Comparison of ENCODE assay signal across 19 cellular contexts in the genomic region with DNA sequence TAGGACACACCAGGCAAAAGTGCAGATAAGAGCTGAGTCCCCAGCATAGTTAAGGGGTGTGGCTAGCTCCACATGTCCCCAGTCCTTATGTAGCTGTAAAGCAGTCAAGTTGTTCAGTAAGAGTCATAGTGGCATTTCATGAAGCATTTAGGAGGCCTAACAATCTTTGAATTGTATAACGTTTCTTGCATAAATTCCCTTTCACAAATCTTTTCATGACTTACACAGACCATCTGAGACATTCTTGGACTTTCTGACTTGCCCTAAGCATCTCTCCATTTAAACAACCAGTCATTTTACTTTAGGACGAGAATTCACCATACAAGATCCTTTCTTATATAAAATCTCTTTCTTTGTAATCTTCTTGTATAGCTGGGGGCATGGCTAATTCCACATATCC. TPM values are rescaled to one million over a fixed set of nuclear protein-coding genes. Genes with fewer than 3 reads are reported as not detected.
A peak's percentile ranks its signal among the peaks of the same experiment; 100 is the strongest.
DNase-seq lines count a peak whose midpoint lies in the region; ATAC-seq, FAIRE-seq and TF ChIP-seq lines count a peak whose summit lies in the region.
"Had no signal": no experiment of that assay in that cellular context is flagged by ENCODE, and none has a peak within 500 bp of the region (broad histone marks: within the 10 kb centered on the region; RNA-seq: fewer than 3 reads in every experiment).

No MANE protein-coding gene starts in this region.

- H2AFZ ChIP-seq in HepG2 (ENCODE audit: low read length): no peak overlapping the region

- H3K27ac ChIP-seq in HepG2 (ENCODE audit: extremely low read length, insufficient read depth, low read length) (no peak overlapping the region), right lobe of liver (no peak overlapping the region), endodermal cell (ENCODE audit: low read depth, low read length) (no peak overlapping the region)
- H3K27ac ChIP-seq: A549 had no signal

- no peak overlapping the region for H3K27ac Mint-ChIP-seq in endodermal cell
- no peak overlapping the region for H3K27ac Mint-ChIP-seq in stimulated activated effector memory CD8-positive, alpha-beta T cell treated with anti-CD3 and anti-CD28 coated beads, Interleukin-12 subunit alpha, Interleukin-12 subunit beta, amount 100 ng/mL, for 72 hours
- H3K27ac Mint-ChIP-seq: CD4-positive, alpha-beta memory T cell had no signal

- H3K9me3 Mint-ChIP-seq in endodermal cell: peaks cover 84% of the 10 kb centered on the region
- peaks cover 12% of the 10 kb centered on the region for H3K9me3 Mint-ChIP-seq in stimulated activated effector memory CD8-positive, alpha-beta T cell treated with anti-CD3 and anti-CD28 coated beads, Interleukin-12 subunit alpha, Interleukin-12 subunit beta, amount 100 ng/mL, for 72 hours

- H3K4me1 ChIP-seq in HepG2 (ENCODE audit: insufficient read depth, low read length): no peaks in the 10 kb centered on the region
- H3K4me1 ChIP-seq in right lobe of liver: no peaks in the 10 kb centered on the region
- no peaks in the 10 kb centered on the region for H3K4me1 ChIP-seq in endodermal cell (ENCODE audit: control insufficient read depth, insufficient read depth, low read length)
- H3K4me1 ChIP-seq: A549, HAP-1 had no signal

- no peaks in the 10 kb centered on the region for H3K27me3 ChIP-seq in HepG2 (ENCODE audit: control insufficient read depth in 1 of 2, insufficient read depth in 2 of 2, low read length in 2 of 2)
- no peaks in the 10 kb centered on the region for H3K27me3 ChIP-seq in right lobe of liver
- H3K27me3 ChIP-seq in endodermal cell (ENCODE audit: control insufficient read depth, insufficient read depth, low read length, poor library complexity, severe bottlenecking): no peaks in the 10 kb centered on the region

- no peaks in the 10 kb centered on the region for H4K20me1 ChIP-seq in HepG2 (ENCODE audit: insufficient read depth, low read length)

- no peak for DNase-seq in HepG2 (ENCODE audit: low spot score)
- DNase-seq in right lobe of liver: no peak
- peak; percentile 9 for DNase-seq in OCI-M1 (lab: John Stamatoyannopoulos, UW)
- no peak for DNase-seq in endodermal cell
- DNase-seq in stimulated activated effector memory CD8-positive, alpha-beta T cell treated with anti-CD3 and anti-CD28 coated beads, Interleukin-12 subunit alpha, Interleukin-12 subunit beta, amount 100 ng/mL, for 72 hours (ENCODE audit: low spot score in 2 of 2): no peak
- no peak for DNase-seq in mucosa of gallbladder (ENCODE audit: low spot score)
- DNase-seq: 8988T; ACHN; C1 segment of cervical spinal cord; CD4-positive, alpha-beta memory T cell; COR-L47; DMS153; DND-41; GOT3 had no signal

- TF ChIP-seq RAD21 in HepG2 (CRISPR knock-in tag; IDR thresholded peaks at IDR 0.05): no peak

- H3K9me3 ChIP-seq in HepG2 (ENCODE audit: low read length) (peaks cover 83% of the 10 kb centered on the region), right lobe of liver (no peaks in the 10 kb centered on the region), endodermal cell (ENCODE audit: control insufficient read depth, low read length) (peaks cover 73% of the 10 kb centered on the region)
- H3K9me3 ChIP-seq: A549 had no signal

- no peak overlapping the region for H3K4me2 ChIP-seq in HepG2 (ENCODE audit: low read depth, low read length)
- H3K4me2 ChIP-seq: A549 had no signal

- no peak for TF ChIP-seq EP300 in HepG2 (IDR thresholded peaks at IDR 0.05; ENCODE audit: low read depth in 2 of 2, low read length in 2 of 2)
- no peak for TF ChIP-seq EP300 in HepG2 (CRISPR knock-in tag; IDR thresholded peaks at IDR 0.05; ENCODE audit: borderline replicate concordance)

- H3K4me3 Mint-ChIP-seq in endodermal cell: no peak overlapping the region
- no peak overlapping the region for H3K4me3 Mint-ChIP-seq in stimulated activated effector memory CD8-positive, alpha-beta T cell treated with anti-CD3 and anti-CD28 coated beads, Interleukin-12 subunit alpha, Interleukin-12 subunit beta, amount 100 ng/mL, for 72 hours
- H3K4me3 Mint-ChIP-seq: CD4-positive, alpha-beta memory T cell had no signal

- no TSS peak for BruUV-seq in HepG2 (replicated peaks; lab: Mats Ljungman, UMichigan)

- in situ Hi-C loops in HepG2 (cut with HindIII; ENCODE audit: extremely low pct_ligation_motif_present, low pct_unique_long_range_greater_than_20kb): no loop called here

- H3K27me3 Mint-ChIP-seq in endodermal cell (ENCODE audit: insufficient read depth): no peaks in the 10 kb centered on the region
- H3K27me3 Mint-ChIP-seq: CD4-positive, alpha-beta memory T cell had no signal

- H3K36me3 ChIP-seq in HepG2 (replicated peaks in 1 of 2; ENCODE audit: control insufficient read depth in 1 of 2, insufficient read depth in 2 of 2, low read length in 2 of 2) (no peaks in the 10 kb centered on the region), right lobe of liver (no peaks in the 10 kb centered on the region), endodermal cell (ENCODE audit: control insufficient read depth, insufficient read depth, low read length) (no peaks in the 10 kb centered on the region)
- H3K36me3 ChIP-seq: HAP-1 had no signal

- TF ChIP-seq CTCF in HepG2 (CRISPR knock-in tag; IDR thresholded peaks at IDR 0.05) (no peak), right lobe of liver (IDR thresholded peaks at IDR 0.05) (no peak), endodermal cell (conservative IDR thresholded peaks at IDR 0.05) (no peak)

- intact Hi-C loops in HepG2 (cut with micrococcal nuclease; ENCODE audit: unreplicated experiment): no loop called here
- intact Hi-C loops in right lobe of liver (cut with DNase I): no loop called here

- no peak overlapping the region for H3K9ac ChIP-seq in HepG2 (ENCODE audit: insufficient read depth, low read depth, low read length)
- no peak overlapping the region for H3K9ac ChIP-seq in endodermal cell (ENCODE audit: extremely low read depth, low read length, poor library complexity, severe bottlenecking)

- CTCF ChIA-PET in HepG2 (lab: Yijun Ruan, JAX; ENCODE audit: low intra/inter-chr PET ratio, low total read pairs): no interaction called here

- 3% methylated on average over 2 of the region's 2 CpGs for WGBS in HepG2 (ENCODE audit: low lambda C conversion rate)
- 50% methylated on average over 2 of the region's 2 CpGs for WGBS in right lobe of liver (ENCODE audit: insufficient coverage, low coverage, low lambda C conversion rate, missing lambda C conversion rate)
- 90 to 100% methylated on average over 1 to 2 of the region's 2 CpGs for WGBS in endodermal cell (ENCODE audit: insufficient coverage in 1 of 2, insufficient read length in 1 of 2), 2 experiments

- ATAC-seq in HepG2 (no peak), right lobe of liver (no peak), HG03520 (IDR thresholded peaks at IDR 0.05; ENCODE audit: unreplicated experiment) (no peak)
- ATAC-seq in stimulated activated effector memory CD8-positive, alpha-beta T cell treated with anti-CD3 and anti-CD28 coated beads, Interleukin-12 subunit alpha, Interleukin-12 subunit beta, amount 100 ng/mL, for 72 hours: no peak
- ATAC-seq: A549 had no signal

- H3K36me3 Mint-ChIP-seq in endodermal cell (ENCODE audit: low read depth): no peaks in the 10 kb centered on the region
- no peaks in the 10 kb centered on the region for H3K36me3 Mint-ChIP-seq in stimulated activated effector memory CD8-positive, alpha-beta T cell treated with anti-CD3 and anti-CD28 coated beads, Interleukin-12 subunit alpha, Interleukin-12 subunit beta, amount 100 ng/mL, for 72 hours

- no peaks in the 10 kb centered on the region for H3K4me1 Mint-ChIP-seq in endodermal cell
- H3K4me1 Mint-ChIP-seq in stimulated activated effector memory CD8-positive, alpha-beta T cell treated with anti-CD3 and anti-CD28 coated beads, Interleukin-12 subunit alpha, Interleukin-12 subunit beta, amount 100 ng/mL, for 72 hours: no peaks in the 10 kb centered on the region
- H3K4me1 Mint-ChIP-seq: CD4-positive, alpha-beta memory T cell had no signal

- TF ChIP-seq POLR2A in HepG2 (IDR thresholded peaks at IDR 0.05; ENCODE audit: insufficient read depth in 1 of 2, low read depth in 2 of 2, low read length in 2 of 2): no peak
- TF ChIP-seq POLR2A in right lobe of liver (IDR thresholded peaks at IDR 0.05): no peak

- POLR2A ChIA-PET in HepG2 (lab: Yijun Ruan, JAX): no interaction called here

- no peaks in the 10 kb centered on the region for H3K79me2 ChIP-seq in HepG2 (ENCODE audit: insufficient read depth, low read length)

- H3K4me3 ChIP-seq in HepG2 (replicated peaks in 1 of 3; ENCODE audit: insufficient read depth in 1 of 3, low read depth in 2 of 3, low read length in 3 of 3) (no peak overlapping the region), right lobe of liver (no peak overlapping the region), endodermal cell (ENCODE audit: low read length) (peak overlapping the region; percentile 6)
- H3K4me3 ChIP-seq: A549, HAP-1 had no signal

- no peak for FAIRE-seq in HepG2 (lab: Jason Lieb, UNC)
- FAIRE-seq: GM12892, H54 had no signal

TF ChIP-seq in HepG2, 621 proteins besides CTCF, POLR2A, EP300 and RAD21 (continues in another document):
- no peak for TF ChIP-seq KLF11 (CRISPR knock-in tag; IDR thresholded peaks at IDR 0.05)

RNA-seq across cellular contexts. Expression of a gene that starts 53.9 kb away (rescaled TPM):
- total RNA-seq in HepG2 (2016; rRNA removed; fragmentation: Illumina TruSeq; extraction: Trizol) (not detected in 2 replicates), right lobe of liver (1 to 10 TPM; 1.1 to 9.7 (median 2.9) TPM), endodermal cell (not detected), mucosa of gallbladder (17.9 TPM)
- total RNA-seq in HepG2 (2016; cell fraction: cytosol; rRNA removed; fragmentation: Illumina TruSeq; extraction: Trizol; ENCODE audit: low read depth): not detected in 2 replicates
- not detected in 2 replicates for total RNA-seq in HepG2 (2016; cell fraction: insoluble cytoplasmic fraction; rRNA removed; fragmentation: Illumina TruSeq; extraction: Trizol)
- not detected in 2 replicates for total RNA-seq in HepG2 (2016; cell fraction: membrane; rRNA removed; fragmentation: Illumina TruSeq; extraction: Trizol)
- total RNA-seq in HepG2 (2016; cell fraction: nucleus; rRNA removed; fragmentation: Illumina TruSeq; extraction: Trizol): not detected in 2 replicates
- not detected in 2 replicates for polyA plus RNA-seq in HepG2 (2011; rRNA removed)
- polyA plus RNA-seq in HepG2 (2011; cell fraction: cytosol; rRNA removed): not detected in 2 replicates
- not detected in 2 replicates for polyA plus RNA-seq in HepG2 (2011; cell fraction: nucleus; rRNA removed)
- polyA plus RNA-seq in HepG2 (2012): not detected in 2 replicates
- polyA plus RNA-seq in HepG2 (2016; cell fraction: cytosol; fragmentation: Illumina TruSeq; extraction: Trizol; ENCODE audit: low read depth): not detected in 2 replicates
- not detected in 2 replicates for polyA plus RNA-seq in HepG2 (2016; cell fraction: insoluble cytoplasmic fraction; fragmentation: Illumina TruSeq; extraction: Trizol; ENCODE audit: low read depth)
- polyA plus RNA-seq in HepG2 (2016; cell fraction: membrane; fragmentation: Illumina TruSeq; extraction: Trizol; ENCODE audit: low read depth): not detected in 2 replicates
- not detected in 2 replicates for polyA plus RNA-seq in HepG2 (2016; cell fraction: nucleus; fragmentation: Illumina TruSeq; extraction: Trizol; ENCODE audit: insufficient read depth, low read depth)
- polyA minus RNA-seq in HepG2 (2011; rRNA and poly(A)+ RNA removed; ENCODE audit: low replicate concordance): 0.30 TPM in 1 of 2 replicates, not detected in the other
- not detected in 2 replicates for polyA minus RNA-seq in HepG2 (2011; cell fraction: cytosol; rRNA and poly(A)+ RNA removed)
- polyA minus RNA-seq in HepG2 (2011; cell fraction: nucleus; rRNA and poly(A)+ RNA removed): not detected in 2 replicates
- 0.61 TPM for polyA plus RNA-seq in endodermal cell (2013, experiment 1 of 2)
- 0.70 TPM for polyA plus RNA-seq in endodermal cell (2013, experiment 2 of 2)
- polyA plus RNA-seq: CD4-positive, alpha-beta memory T cell had no signal
